24 cellular contexts compared by ENCODE assay signal in the genomic region with DNA sequence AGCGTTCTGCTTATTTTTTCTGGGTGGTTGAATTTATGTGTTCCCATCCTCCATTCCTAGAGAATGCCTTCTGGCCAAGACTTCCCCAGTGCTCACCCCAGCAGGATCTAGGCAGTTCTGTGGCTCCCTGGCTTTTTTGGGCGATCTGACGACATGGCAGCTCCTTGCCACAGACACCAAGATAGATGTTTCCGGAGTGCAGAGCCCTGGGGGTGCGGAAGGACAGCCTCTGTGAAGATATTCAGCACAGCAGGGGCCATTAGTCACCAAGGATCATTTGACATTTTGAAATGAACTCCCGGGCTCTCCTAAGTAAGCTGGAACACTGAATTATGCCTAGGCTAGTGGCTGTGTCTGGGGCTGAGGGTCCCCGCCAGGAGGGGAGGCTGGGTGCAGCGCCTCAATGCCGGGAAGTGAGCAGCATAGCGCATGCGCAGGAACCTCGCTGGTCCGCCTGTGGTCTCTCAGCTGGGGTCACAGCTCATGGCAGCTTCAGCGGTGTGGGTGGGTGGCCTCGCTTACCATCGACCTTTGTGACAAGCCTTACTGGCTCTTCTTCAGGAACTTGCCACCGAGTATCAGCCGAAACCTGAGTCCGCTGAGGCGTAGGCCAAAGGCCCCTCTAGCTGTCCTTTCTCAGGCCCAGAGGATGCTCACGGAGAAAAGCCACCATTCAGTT.
DNase-seq lines count a peak whose midpoint lies in the region; ATAC-seq, FAIRE-seq and TF ChIP-seq lines count a peak whose summit lies in the region.
"Had no signal": no experiment of that assay in that cellular context is flagged by ENCODE, and none has a peak within 500 bp of the region (broad histone marks: within the 10 kb centered on the region; RNA-seq: fewer than 3 reads in every experiment).

No MANE protein-coding gene starts in this region.

- TF ChIP-seq CTCF in Calu3 (IDR thresholded peaks at IDR 0.05; ENCODE audit: unreplicated experiment) (no peak), lower lobe of right lung (IDR thresholded peaks at IDR 0.05) (no peak)

- H3K27ac ChIP-seq in epithelial cell of prostate (peak overlapping the region; percentile 27), aorta (ENCODE audit: low read depth in 1 of 2, low read length in 2 of 2) (no peak overlapping the region), lower lobe of right lung (no peak overlapping the region)
- H3K27ac ChIP-seq: 22Rv1, cardiac muscle cell, left lung, psoas muscle, tibial nerve had no signal

- intact Hi-C loops in aorta (cut with DNase I) (no loop called here), Calu3 (cut with micrococcal nuclease; ENCODE audit: unreplicated experiment) (loop anchor here (10.0 kb wide), 2 partner anchors 248 to 398 kb away; no protein-coding TSS in a partner anchor), lower lobe of right lung (cut with DNase I) (no loop called here)

- FAIRE-seq in HTR-8/SVneo (lab: Jason Lieb, UNC), result no peak
- FAIRE-seq: endothelial cell of umbilical vein, G401.6, small intestine had no signal

- H3K4me1 ChIP-seq in aorta (ENCODE audit: control insufficient read depth in 1 of 2, insufficient read depth in 2 of 2, low read length in 2 of 2), result no peaks in the 10 kb centered on the region
- no peaks in the 10 kb centered on the region for H3K4me1 ChIP-seq in lower lobe of right lung
- H3K4me1 ChIP-seq: left lung, psoas muscle had no signal

- ATAC-seq in aorta (ENCODE audit: low FRiP score), result peak; percentile 21
- no peak for ATAC-seq in lower lobe of right lung
- ATAC-seq: left lung, psoas muscle, T-cell had no signal

- H3K36me3 ChIP-seq in aorta (ENCODE audit: control insufficient read depth in 1 of 2, insufficient read depth in 2 of 2, low read length in 1 of 2) (no peaks in the 10 kb centered on the region), lower lobe of right lung (no peaks in the 10 kb centered on the region)
- H3K36me3 ChIP-seq: cardiac muscle cell, left lung, tibial nerve had no signal

- H3K27me3 Mint-ChIP-seq in Calu3 (ENCODE audit: unreplicated experiment), result no peaks in the 10 kb centered on the region
- H3K27me3 Mint-ChIP-seq: activated CD4-positive, alpha-beta T cell treated with anti-CD3 and anti-CD28 coated beads, Interleukin-2, amount 10 ng/mL, durations not matched to agents 24 days and 14 days; B cell; stimulated activated naive CD8-positive, alpha-beta T cell treated with anti-CD3 and anti-CD28 coated beads, Interleukin-15, Interleukin-2, amounts not matched to agents 100 ng/mL and 50 ng/mL, for 24 hours; T-cell had no signal

- H3K27me3 ChIP-seq in aorta (ENCODE audit: control insufficient read depth in 1 of 2, insufficient read depth in 2 of 2, low read length in 1 of 2) (no peaks in the 10 kb centered on the region), lower lobe of right lung (ENCODE audit: low read depth) (no peaks in the 10 kb centered on the region)
- H3K27me3 ChIP-seq: cardiac muscle cell, left lung, tibial nerve had no signal

- H3K4me3 ChIP-seq in aorta (ENCODE audit: low read length in 2 of 2) (no peak overlapping the region), lower lobe of right lung (no peak overlapping the region)
- H3K4me3 ChIP-seq: cardiac muscle cell, left lung, psoas muscle, tibial nerve had no signal

- no peaks in the 10 kb centered on the region for H3K36me3 Mint-ChIP-seq in Calu3 (ENCODE audit: insufficient read depth, unreplicated experiment)
- H3K36me3 Mint-ChIP-seq: T-cell had no signal

- BruUV-seq in Calu3 (replicated peaks; lab: Mats Ljungman, UMichigan), result no TSS peak

- H3K9me3 ChIP-seq in aorta (ENCODE audit: control insufficient read depth, low read length) (no peaks in the 10 kb centered on the region), lower lobe of right lung (no peaks in the 10 kb centered on the region)
- H3K9me3 ChIP-seq: left lung, psoas muscle, tibial nerve had no signal

- peak; percentile 23 for DNase-seq in NCI-H146 (lab: John Stamatoyannopoulos, UW)
- DNase-seq in NCI-H146 treated with DMSO at 0.1 percent for 48 hours (lab: John Stamatoyannopoulos, UW; ENCODE audit: unreplicated experiment), result no peak
- DNase-seq in RPMI7951 (ENCODE audit: low read depth), result peak; percentile 92
- DNase-seq in epithelial cell of prostate (ENCODE audit: low read depth, low spot score), result no peak
- DNase-seq in aorta, result no peak
- no peak for DNase-seq in HTR-8/SVneo (ENCODE audit: insufficient read length, low spot score)
- DNase-seq in Calu3, result no peak
- no peak for DNase-seq in lower lobe of right lung
- DNase-seq: activated CD4-positive, alpha-beta T cell treated with anti-CD3 and anti-CD28 coated beads, Interleukin-2, amount 10 ng/mL, durations not matched to agents 24 days and 14 days; Karpas-422; left lung; NCI-H524; psoas muscle; small intestine; stimulated activated CD4-positive, alpha-beta T cell treated with anti-CD3 and anti-CD28 coated beads, Interleukin-2, amount 100 ng/mL, for 48 hours; T-cell had no signal

- WGBS in aorta, 2 donors, result 90 to 93% methylated on average over 21 of the region's 21 CpGs

- H3K4me1 Mint-ChIP-seq in Calu3 (ENCODE audit: low read depth, unreplicated experiment), result peaks cover 6% of the 10 kb centered on the region
- H3K4me1 Mint-ChIP-seq: activated CD4-positive, alpha-beta T cell treated with anti-CD3 and anti-CD28 coated beads, Interleukin-2, amount 10 ng/mL, durations not matched to agents 24 days and 14 days; T-cell had no signal

- no peak overlapping the region for H3K4me3 Mint-ChIP-seq in Calu3 (ENCODE audit: low read depth, unreplicated experiment)
- H3K4me3 Mint-ChIP-seq: activated CD4-positive, alpha-beta T cell treated with anti-CD3 and anti-CD28 coated beads, Interleukin-2, amount 10 ng/mL, durations not matched to agents 24 days and 14 days; B cell; stimulated activated naive CD8-positive, alpha-beta T cell treated with anti-CD3 and anti-CD28 coated beads, Interleukin-15, Interleukin-2, amounts not matched to agents 100 ng/mL and 50 ng/mL, for 24 hours; T-cell had no signal

- H3K27ac Mint-ChIP-seq in Calu3 (ENCODE audit: unreplicated experiment), result no peak overlapping the region
- H3K27ac Mint-ChIP-seq: activated CD4-positive, alpha-beta T cell treated with anti-CD3 and anti-CD28 coated beads, Interleukin-2, amount 10 ng/mL, durations not matched to agents 24 days and 14 days; activated T-helper 2 cell treated with anti-CD3 and anti-CD28 coated beads, Interferon-gamma antibody, Interleukin-2, Interleukin-4, amounts not matched to agents 10 μg/mL and 5 μg/mL and 100 μg/mL, durations not matched to agents 14 hours and 24 hours and 36 hours; B cell; stimulated activated naive CD8-positive, alpha-beta T cell treated with anti-CD3 and anti-CD28 coated beads, Interleukin-15, Interleukin-2, amounts not matched to agents 100 ng/mL and 50 ng/mL, for 24 hours; T-cell had no signal

- CTCF ChIA-PET in Calu3 (lab: Charles Lee), result no interaction called here

- H3K9me3 Mint-ChIP-seq in Calu3 (ENCODE audit: low read depth, unreplicated experiment), result no peaks in the 10 kb centered on the region
- H3K9me3 Mint-ChIP-seq: activated CD4-positive, alpha-beta T cell treated with anti-CD3 and anti-CD28 coated beads, Interleukin-2, amount 10 ng/mL, durations not matched to agents 24 days and 14 days; activated T-helper 2 cell treated with anti-CD3 and anti-CD28 coated beads, Interferon-gamma antibody, Interleukin-2, Interleukin-4, amounts not matched to agents 10 μg/mL and 5 μg/mL and 100 μg/mL, durations not matched to agents 14 hours and 24 hours and 36 hours; stimulated activated naive CD8-positive, alpha-beta T cell treated with anti-CD3 and anti-CD28 coated beads, Interleukin-15, Interleukin-2, amounts not matched to agents 100 ng/mL and 50 ng/mL, for 24 hours had no signal

Comparison
In these comparisons a context has a peak if more than half of its experiments do, and no peak if none do; other contexts are left out.
1. DNase-seq: peak in NCI-H146 (single experiment) and RPMI7951 (single experiment); none in NCI-H146 treated with DMSO at 0.1 percent for 48 hours (single experiment), epithelial cell of prostate (single experiment), aorta (0 of 2), HTR-8/SVneo (single experiment), Calu3 (single experiment) and lower lobe of right lung (single experiment).